1 cellular context compared by ENCODE assay signal in genomic region chrX:45806410-45807121, GRCh38.
TF ChIP-seq lines count a peak whose summit lies in the region.

No MANE protein-coding gene starts in this region.

TF ChIP-seq in WTC11, 78 proteins besides CTCF, POLR2A, EP300 and RAD21 (continued from another document):
- TF ChIP-seq AR (CRISPR knock-in tag; IDR thresholded peaks at IDR 0.05) (no peak), NR2C2 (CRISPR knock-in tag; IDR thresholded peaks at IDR 0.05) (no peak), ZNF138 (CRISPR knock-in tag; conservative IDR thresholded peaks at IDR 0.05) (no peak)
